25 cellular contexts compared by ENCODE assay signal in the genomic region with DNA sequence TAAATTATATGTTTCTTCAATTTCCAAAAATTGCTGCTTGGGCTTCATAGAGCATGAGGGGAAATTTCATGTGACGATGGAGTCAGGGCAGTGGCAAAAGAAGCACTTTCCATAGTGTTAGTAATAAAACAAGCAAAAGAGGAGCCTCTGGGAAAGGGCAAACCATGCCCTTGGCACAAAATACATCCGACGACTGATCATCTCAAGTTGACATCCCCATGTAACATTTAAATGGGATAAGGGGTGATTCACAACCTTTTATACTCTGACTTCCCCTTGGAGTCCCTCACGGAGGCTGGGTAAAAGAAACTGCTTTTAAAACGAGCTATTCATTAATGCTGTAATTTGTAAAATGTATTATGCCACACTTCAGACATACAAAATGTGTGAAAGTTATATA.
"Had no signal": no experiment of that assay in that cellular context is flagged by ENCODE, and none has a peak within 500 bp of the region (broad histone marks: within the 10 kb centered on the region; RNA-seq: fewer than 3 reads in every experiment).

No MANE protein-coding gene starts in this region.

- H3K4me3 ChIP-seq: dorsolateral prefrontal cortex, lung, thoracic aorta, upper lobe of left lung had no signal

- FAIRE-seq: colon, kidney, small intestine had no signal

- ATAC-seq: activated CD8-positive, alpha-beta T cell treated with anti-CD3 and anti-CD28 coated beads, Interleukin-2, amount 10 ng/mL, durations not matched to agents 7 days and 5 days; effector memory CD8-positive, alpha-beta T cell; left lobe of liver; naive thymus-derived CD4-positive, alpha-beta T cell; sciatic nerve; stimulated activated naive B cell treated with anti-CD40 and anti-IgM and Interleukin-4, amounts not matched to agents 10 μg/mL and 1 μg/mL and 100 μg/mL, for 72 hours; T-cell had no signal

- DNase-seq: activated CD4-positive, alpha-beta T cell treated with anti-CD3 and anti-CD28 coated beads for 1 hour; activated CD4-positive, alpha-beta T cell treated with anti-CD3 and anti-CD28 coated beads, Interleukin-2, amount 50 U/mL, for 1 hour; activated CD8-positive, alpha-beta T cell treated with anti-CD3 and anti-CD28 coated beads, Interleukin-2, amount 10 ng/mL, durations not matched to agents 7 days and 5 days; activated gamma-delta T cell; activated naive CD4-positive, alpha-beta T cell treated with anti-CD3 and anti-CD28 coated beads, Interleukin-2, amount 50 U/mL, for 16 hours; anterior cingulate cortex; central memory CD4-positive, alpha-beta T cell; dorsolateral prefrontal cortex; effector memory CD8-positive, alpha-beta T cell; foreskin fibroblast; kidney; naive thymus-derived CD4-positive, alpha-beta T cell; occipital lobe; posterior cingulate gyrus; small intestine; stimulated activated CD4-positive, alpha-beta T cell treated with anti-CD3 and anti-CD28 coated beads, Interleukin-2, amount 100 ng/mL, for 24 hours; stimulated activated CD8-positive, alpha-beta memory T cell treated with anti-CD3 and anti-CD28 coated beads, Interleukin-4, amount 100 ng/mL, for 48 hours; stimulated activated naive B cell treated with anti-CD40 and anti-IgM and Interleukin-4, amounts not matched to agents 10 μg/mL and 1 μg/mL and 100 μg/mL, for 72 hours; T-cell; upper lobe of left lung had no signal

- H3K9me3 ChIP-seq: thoracic aorta, upper lobe of left lung had no signal

- H3K36me3 ChIP-seq: thoracic aorta, upper lobe of left lung had no signal

- H3K27me3 ChIP-seq: dorsolateral prefrontal cortex, upper lobe of left lung had no signal

- H3K27ac ChIP-seq: upper lobe of left lung had no signal
